ENCODE assay signal across 8 cellular contexts in genomic region chr2:219388845-219389156, GRCh38. TPM values are rescaled to one million over a fixed set of nuclear protein-coding genes. Genes with fewer than 3 reads are reported as not detected.
DNase-seq lines count a peak whose midpoint lies in the region; ATAC-seq and TF ChIP-seq lines count a peak whose summit lies in the region.

No MANE protein-coding gene starts in this region.

- peak in 1 of 2 donors; percentile 3 for TF ChIP-seq POLR2A in Peyer's patch (IDR thresholded peaks at IDR 0.05)

- peaks cover 6% of the 10 kb centered on the region; the same call in 1 of the 2 replicates for H3K36me3 ChIP-seq in ES-I3 (ENCODE audit: insufficient read depth, low read length)
- H3K36me3 ChIP-seq in Peyer's patch: peaks cover 0 to 27% (median 0%) of the 10 kb centered on the region in 3 donors
- no peaks in the 10 kb centered on the region for H3K36me3 ChIP-seq in parathyroid adenoma (ENCODE audit: control insufficient read depth, insufficient read depth, low read length)

- ATAC-seq in HG02852 (IDR thresholded peaks at IDR 0.05; ENCODE audit: unreplicated experiment) (no peak), HG03097 (IDR thresholded peaks at IDR 0.05; ENCODE audit: low FRiP score, unreplicated experiment) (no peak), GM21390 (IDR thresholded peaks at IDR 0.05; ENCODE audit: unreplicated experiment) (no peak)

- no peaks in the 10 kb centered on the region for H3K79me2 ChIP-seq in parathyroid adenoma

- H3K27ac ChIP-seq in Peyer's patch: peak overlapping the region; percentile 96 to 100 (median 98)
- peak overlapping the region; percentile 68 for H3K27ac ChIP-seq in parathyroid adenoma

- H3K27me3 ChIP-seq in Peyer's patch (no peaks in the 10 kb centered on the region), parathyroid adenoma (ENCODE audit: control insufficient read depth, insufficient read depth, low read length) (no peaks in the 10 kb centered on the region)

- peak overlapping the region; percentile 93 for H2AFZ ChIP-seq in parathyroid adenoma

- H3K4me3 ChIP-seq in Peyer's patch: peak overlapping the region in 3 of 4 donors; percentile 85 to 94 (median 86)
- H3K4me3 ChIP-seq in epithelial cell of proximal tubule (ENCODE audit: low read depth, low read length): peak overlapping the region; percentile 51
- H3K4me3 ChIP-seq in parathyroid adenoma (ENCODE audit: low read depth, low read length): peak overlapping the region; percentile 56

- H3K4me2 ChIP-seq in parathyroid adenoma (ENCODE audit: low read length): peak overlapping the region; percentile 72

- H3K9ac ChIP-seq in ES-I3 (ENCODE audit: low read depth, low read length) (peak overlapping the region; percentile 76), parathyroid adenoma (no peak overlapping the region)

- no peaks in the 10 kb centered on the region for H3K4me1 ChIP-seq in ES-I3 (ENCODE audit: insufficient read depth, low read length)
- peaks cover 0 to 26% (median 11%) of the 10 kb centered on the region in 4 donors for H3K4me1 ChIP-seq in Peyer's patch
- peaks cover 3% of the 10 kb centered on the region for H3K4me1 ChIP-seq in parathyroid adenoma

- no peak for DNase-seq in Peyer's patch
- no peak for DNase-seq in epithelial cell of proximal tubule (ENCODE audit: low read depth)
- DNase-seq in NCI-H2227 (lab: John Stamatoyannopoulos, UW; ENCODE audit: unreplicated experiment): no peak

- H3K9me3 ChIP-seq in ES-I3 (ENCODE audit: control insufficient read depth, insufficient read depth, low read length): no peaks in the 10 kb centered on the region
- H3K9me3 ChIP-seq in Peyer's patch: no peaks in the 10 kb centered on the region
- H3K9me3 ChIP-seq in parathyroid adenoma (ENCODE audit: control insufficient read depth, low read length): no peaks in the 10 kb centered on the region

- TF ChIP-seq CTCF in Peyer's patch (IDR thresholded peaks at IDR 0.05) (no peak), epithelial cell of proximal tubule (conservative IDR thresholded peaks at IDR 0.05; ENCODE audit: low read depth, low read length) (no peak), parathyroid adenoma (IDR thresholded peaks at IDR 0.05) (no peak)

RNA-seq across cellular contexts. Expression of gene DNPEP, which starts 1.1 kb away (rescaled TPM):
- 100 to 1,000 TPM in 3 of 4 donors, 10 to 100 TPM in 1; 90.8 to 180 (median 177) TPM for total RNA-seq in Peyer's patch
- 40.0 and 54.0 TPM in 2 replicates for total RNA-seq in epithelial cell of proximal tubule

RNA-seq across cellular contexts. Expression of gene DES, which starts 29.4 kb away (rescaled TPM):
- total RNA-seq in Peyer's patch: 100 to 1,000 TPM in 2 of 4 donors, 10 to 100 TPM in 2; 82.0 to 574 (median 112) TPM
- total RNA-seq in epithelial cell of proximal tubule: not detected in 2 replicates

RNA-seq across cellular contexts. Expression of gene SPEG, which starts 45.8 kb away (rescaled TPM):
- total RNA-seq in Peyer's patch: 10 to 100 TPM in 2 of 4 donors, 1 to 10 TPM in 2; 3.2 to 49.5 (median 10.2) TPM
- total RNA-seq in epithelial cell of proximal tubule: 4.6 and 28.3 TPM in 2 replicates

RNA-seq across cellular contexts. Expression of gene RESP18, which starts 56.3 kb away (rescaled TPM):
- total RNA-seq in Peyer's patch (not detected), epithelial cell of proximal tubule (not detected in 2 replicates)

Comparison
In these comparisons a context has a peak if more than half of its experiments do, and no peak if none do; other contexts are left out.
1. RNA of gene DES, which starts 29.4 kb away (total RNA-seq): 82.0 to 574 TPM in Peyer's patch; not detected in epithelial cell of proximal tubule; every median in the first group is over 10 times any median in the second.
2. Peak in every context shown above with its lines, with median percentiles within 50 percentile points of each other: H3K4me3 ChIP-seq.